ENCODE assay signal across 8 cellular contexts in genomic region chr12:120301962-120302815, GRCh38.
A peak's percentile ranks its signal among the peaks of the same experiment; 100 is the strongest.
DNase-seq lines count a peak whose midpoint lies in the region; ATAC-seq and TF ChIP-seq lines count a peak whose summit lies in the region.

A gene with protein sequence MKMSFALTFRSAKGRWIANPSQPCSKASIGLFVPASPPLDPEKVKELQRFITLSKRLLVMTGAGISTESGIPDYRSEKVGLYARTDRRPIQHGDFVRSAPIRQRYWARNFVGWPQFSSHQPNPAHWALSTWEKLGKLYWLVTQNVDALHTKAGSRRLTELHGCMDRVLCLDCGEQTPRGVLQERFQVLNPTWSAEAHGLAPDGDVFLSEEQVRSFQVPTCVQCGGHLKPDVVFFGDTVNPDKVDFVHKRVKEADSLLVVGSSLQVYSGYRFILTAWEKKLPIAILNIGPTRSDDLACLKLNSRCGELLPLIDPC (plus strand): TSS chr12:120302321. CDS start chr12:120303562, 1,241 bp downstream.

- H3K27ac ChIP-seq in VCaP (peak within 1 kb of the TSS; percentile 77), caudate nucleus (ENCODE audit: low read depth, low read length) (peak within 1 kb of the TSS; percentile 74)

- TF ChIP-seq CTCF in VCaP (conservative IDR thresholded peaks at IDR 0.05), result peak; percentile 97

- in situ Hi-C loops in ACHN (cut with HindIII; ENCODE audit: low pct_ligation_motif_present, low pct_unique_long_range_greater_than_20kb, low sequenced_read_pairs), result loop anchor here (10.0 kb wide), 1 partner anchor 77 kb away; no protein-coding TSS in a partner anchor

- ATAC-seq in GM18868 (IDR thresholded peaks at IDR 0.05; ENCODE audit: unreplicated experiment), result peak; percentile 94
- peak; percentile 95 for ATAC-seq in HG03108 (IDR thresholded peaks at IDR 0.05; ENCODE audit: unreplicated experiment)

- DNase-seq in ACHN (peak; percentile 98), NCI-H2171 treated with DMSO at 0.1 percent for 48 hours (lab: John Stamatoyannopoulos, UW) (peak; percentile 95), caudate nucleus (lab: John Stamatoyannopoulos, UW) (peak in 60 of 61 donors; percentile 9 to 97 (median 82)), inferior parietal cortex (ENCODE audit: extremely low spot score) (peak; percentile 98)
- DNase-seq in stimulated activated CD4-positive, alpha-beta T cell treated with anti-CD3 and anti-CD28 coated beads, Interleukin-12 subunit alpha, Interleukin-12 subunit beta, amount 100 ng/mL, for 24 hours (ENCODE audit: low read depth in 2 of 2), result peak; percentile 75 to 90

Comparison
In these comparisons a context has a peak if more than half of its experiments do, and no peak if none do; other contexts are left out.
1. Peak in every context shown above with its lines: DNase-seq, ATAC-seq and H3K27ac ChIP-seq.